Comparison of ENCODE assay signal across 2 cellular contexts in the genomic region with DNA sequence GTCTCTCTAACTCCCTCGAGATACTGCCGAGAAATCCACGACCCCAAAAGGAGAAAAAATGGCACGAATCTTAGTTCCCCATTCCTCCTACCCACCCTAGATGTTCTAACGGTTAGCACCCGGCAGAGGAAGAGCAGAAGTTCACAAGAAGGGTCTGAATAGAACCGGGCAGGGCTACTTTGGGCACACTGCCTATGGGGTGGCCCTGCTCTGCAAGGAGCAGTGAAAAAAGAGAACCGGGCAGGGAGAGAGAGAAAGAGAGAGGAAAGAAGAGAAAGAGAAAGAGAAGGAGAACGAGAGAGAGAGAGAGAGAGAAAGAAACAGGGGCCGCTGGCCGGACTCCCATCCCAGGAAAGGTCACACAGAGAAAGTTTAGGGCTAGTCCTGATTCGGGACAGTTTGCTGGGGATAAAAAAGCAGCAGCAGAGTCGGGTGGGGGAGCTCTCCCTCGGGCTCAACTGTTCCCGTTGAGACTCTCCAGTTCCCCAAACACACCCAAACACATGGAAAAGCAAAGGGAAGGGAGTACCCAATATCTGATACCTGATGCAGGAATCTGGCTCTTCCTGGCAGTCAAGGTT.
TF ChIP-seq lines count a peak whose summit lies in the region.

No MANE protein-coding gene starts in this region.

TF ChIP-seq in WTC11, 78 proteins besides CTCF, POLR2A, EP300 and RAD21:
- no peak for TF ChIP-seq GABPB1 (CRISPR knock-in tag; IDR thresholded peaks at IDR 0.05)
- TF ChIP-seq, protein P1, sequence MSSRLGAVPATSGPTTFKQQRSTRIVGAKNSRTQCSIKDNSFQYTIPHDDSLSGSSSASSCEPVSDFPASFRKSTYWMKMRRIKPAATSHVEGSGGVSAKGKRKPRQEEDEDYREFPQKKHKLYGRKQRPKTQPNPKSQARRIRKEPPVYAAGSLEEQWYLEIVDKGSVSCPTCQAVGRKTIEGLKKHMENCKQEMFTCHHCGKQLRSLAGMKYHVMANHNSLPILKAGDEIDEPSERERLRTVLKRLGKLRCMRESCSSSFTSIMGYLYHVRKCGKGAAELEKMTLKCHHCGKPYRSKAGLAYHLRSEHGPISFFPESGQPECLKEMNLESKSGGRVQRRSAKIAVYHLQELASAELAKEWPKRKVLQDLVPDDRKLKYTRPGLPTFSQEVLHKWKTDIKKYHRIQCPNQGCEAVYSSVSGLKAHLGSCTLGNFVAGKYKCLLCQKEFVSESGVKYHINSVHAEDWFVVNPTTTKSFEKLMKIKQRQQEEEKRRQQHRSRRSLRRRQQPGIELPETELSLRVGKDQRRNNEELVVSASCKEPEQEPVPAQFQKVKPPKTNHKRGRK (CRISPR knock-in tag; IDR thresholded peaks at IDR 0.05; ENCODE audit: borderline replicate concordance) = no peak
- TF ChIP-seq TEAD1 (CRISPR knock-in tag; IDR thresholded peaks at IDR 0.05) = no peak
- TF ChIP-seq TEAD4 (CRISPR knock-in tag; IDR thresholded peaks at IDR 0.05) = no peak
- TF ChIP-seq, protein P2, sequence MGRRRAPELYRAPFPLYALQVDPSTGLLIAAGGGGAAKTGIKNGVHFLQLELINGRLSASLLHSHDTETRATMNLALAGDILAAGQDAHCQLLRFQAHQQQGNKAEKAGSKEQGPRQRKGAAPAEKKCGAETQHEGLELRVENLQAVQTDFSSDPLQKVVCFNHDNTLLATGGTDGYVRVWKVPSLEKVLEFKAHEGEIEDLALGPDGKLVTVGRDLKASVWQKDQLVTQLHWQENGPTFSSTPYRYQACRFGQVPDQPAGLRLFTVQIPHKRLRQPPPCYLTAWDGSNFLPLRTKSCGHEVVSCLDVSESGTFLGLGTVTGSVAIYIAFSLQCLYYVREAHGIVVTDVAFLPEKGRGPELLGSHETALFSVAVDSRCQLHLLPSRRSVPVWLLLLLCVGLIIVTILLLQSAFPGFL (CRISPR knock-in tag; IDR thresholded peaks at IDR 0.05; ENCODE audit: borderline replicate concordance) = no peak
- no peak for TF ChIP-seq SOX15 (CRISPR knock-in tag; IDR thresholded peaks at IDR 0.05)
- no peak for TF ChIP-seq ZBTB21 (CRISPR knock-in tag; IDR thresholded peaks at IDR 0.05; ENCODE audit: borderline replicate concordance)
- TF ChIP-seq ELF4 (CRISPR knock-in tag; IDR thresholded peaks at IDR 0.05; ENCODE audit: low read depth) = no peak
TF ChIP-seq in WTC11: peak in this region for 0.

TF ChIP-seq in HepG2, 621 proteins besides CTCF, POLR2A, EP300 and RAD21:
- TF ChIP-seq, protein P3, sequence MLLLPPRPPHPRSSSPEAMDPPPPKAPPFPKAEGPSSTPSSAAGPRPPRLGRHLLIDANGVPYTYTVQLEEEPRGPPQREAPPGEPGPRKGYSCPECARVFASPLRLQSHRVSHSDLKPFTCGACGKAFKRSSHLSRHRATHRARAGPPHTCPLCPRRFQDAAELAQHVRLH (CRISPR knock-in tag; IDR thresholded peaks at IDR 0.05; ENCODE audit: borderline replicate concordance, low read depth) = no peak
- TF ChIP-seq ZNF180 (CRISPR knock-in tag; IDR thresholded peaks at IDR 0.05; ENCODE audit: borderline replicate concordance, low read depth) (no peak), KDM5A (IDR thresholded peaks at IDR 0.05; ENCODE audit: borderline replicate concordance, low read length) (no peak), ZNF333 (CRISPR knock-in tag; IDR thresholded peaks at IDR 0.05; ENCODE audit: borderline replicate concordance) (no peak), NCOR1 (IDR thresholded peaks at IDR 0.05; ENCODE audit: borderline replicate concordance, low read length) (no peak), ZNF564 (CRISPR knock-in tag; IDR thresholded peaks at IDR 0.05) (no peak), ZBTB7A (CRISPR knock-in tag; IDR thresholded peaks at IDR 0.05) (no peak), ZNF615 (CRISPR knock-in tag; IDR thresholded peaks at IDR 0.05; ENCODE audit: borderline replicate concordance) (no peak), ZFP1 (CRISPR knock-in tag; IDR thresholded peaks at IDR 0.05) (no peak), ZFY (CRISPR knock-in tag; IDR thresholded peaks at IDR 0.05) (no peak), KLF12 (CRISPR knock-in tag; IDR thresholded peaks at IDR 0.05; ENCODE audit: borderline replicate concordance) (no peak), RCOR2 (CRISPR knock-in tag; IDR thresholded peaks at IDR 0.05) (no peak), ASH2L (IDR thresholded peaks at IDR 0.05; ENCODE audit: insufficient read length, low read depth, low read length) (no peak), PITX1 (CRISPR knock-in tag; IDR thresholded peaks at IDR 0.05) (no peak)
- TF ChIP-seq, protein P4, sequence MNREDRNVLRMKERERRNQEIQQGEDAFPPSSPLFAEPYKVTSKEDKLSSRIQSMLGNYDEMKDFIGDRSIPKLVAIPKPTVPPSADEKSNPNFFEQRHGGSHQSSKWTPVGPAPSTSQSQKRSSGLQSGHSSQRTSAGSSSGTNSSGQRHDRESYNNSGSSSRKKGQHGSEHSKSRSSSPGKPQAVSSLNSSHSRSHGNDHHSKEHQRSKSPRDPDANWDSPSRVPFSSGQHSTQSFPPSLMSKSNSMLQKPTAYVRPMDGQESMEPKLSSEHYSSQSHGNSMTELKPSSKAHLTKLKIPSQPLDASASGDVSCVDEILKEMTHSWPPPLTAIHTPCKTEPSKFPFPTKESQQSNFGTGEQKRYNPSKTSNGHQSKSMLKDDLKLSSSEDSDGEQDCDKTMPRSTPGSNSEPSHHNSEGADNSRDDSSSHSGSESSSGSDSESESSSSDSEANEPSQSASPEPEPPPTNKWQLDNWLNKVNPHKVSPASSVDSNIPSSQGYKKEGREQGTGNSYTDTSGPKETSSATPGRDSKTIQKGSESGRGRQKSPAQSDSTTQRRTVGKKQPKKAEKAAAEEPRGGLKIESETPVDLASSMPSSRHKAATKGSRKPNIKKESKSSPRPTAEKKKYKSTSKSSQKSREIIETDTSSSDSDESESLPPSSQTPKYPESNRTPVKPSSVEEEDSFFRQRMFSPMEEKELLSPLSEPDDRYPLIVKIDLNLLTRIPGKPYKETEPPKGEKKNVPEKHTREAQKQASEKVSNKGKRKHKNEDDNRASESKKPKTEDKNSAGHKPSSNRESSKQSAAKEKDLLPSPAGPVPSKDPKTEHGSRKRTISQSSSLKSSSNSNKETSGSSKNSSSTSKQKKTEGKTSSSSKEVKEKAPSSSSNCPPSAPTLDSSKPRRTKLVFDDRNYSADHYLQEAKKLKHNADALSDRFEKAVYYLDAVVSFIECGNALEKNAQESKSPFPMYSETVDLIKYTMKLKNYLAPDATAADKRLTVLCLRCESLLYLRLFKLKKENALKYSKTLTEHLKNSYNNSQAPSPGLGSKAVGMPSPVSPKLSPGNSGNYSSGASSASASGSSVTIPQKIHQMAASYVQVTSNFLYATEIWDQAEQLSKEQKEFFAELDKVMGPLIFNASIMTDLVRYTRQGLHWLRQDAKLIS (CRISPR knock-in tag; IDR thresholded peaks at IDR 0.05) = no peak
